8 cellular contexts compared by ENCODE assay signal in genomic region chr19:49127674-49128544, GRCh38. TPM values are rescaled to one million over a fixed set of nuclear protein-coding genes. Genes with fewer than 3 reads are reported as not detected.
DNase-seq lines count a peak whose midpoint lies in the region; TF ChIP-seq lines count a peak whose summit lies in the region.

No MANE protein-coding gene starts in this region.

- no peaks in the 10 kb centered on the region for H3K9me3 ChIP-seq in DOHH2 (ENCODE audit: control insufficient read depth, insufficient read depth, low read length)
- H3K9me3 ChIP-seq in GM23248 (ENCODE audit: low read depth): no peaks in the 10 kb centered on the region
- H3K9me3 ChIP-seq in Karpas-422 (ENCODE audit: low read length): no peaks in the 10 kb centered on the region

- H3K4me1 ChIP-seq in DOHH2 (ENCODE audit: control insufficient read depth, low read length) (peaks cover 13% of the 10 kb centered on the region), GM23248 (ENCODE audit: insufficient read depth) (no peaks in the 10 kb centered on the region), Karpas-422 (ENCODE audit: low read length) (peaks cover 8% of the 10 kb centered on the region)

- H3K9ac ChIP-seq in GM23248 (peak overlapping the region; percentile 46; the same call in 1 of the 2 replicates), Karpas-422 (ENCODE audit: low read length) (no peak overlapping the region)

- H3K27ac Mint-ChIP-seq in nephron: peak overlapping the region in 2 of 3 experiments; percentile 66 to 69

- in situ Hi-C loops in GM23248 (cut with MboI): no loop called here

- H3K27ac ChIP-seq in DOHH2 (ENCODE audit: low read depth, low read length): no peak overlapping the region
- no peak overlapping the region for H3K27ac ChIP-seq in GM23248
- no peak overlapping the region for H3K27ac ChIP-seq in Karpas-422 (ENCODE audit: low read length)

- no peaks in the 10 kb centered on the region for H3K36me3 Mint-ChIP-seq in nephron (ENCODE audit: low read depth)

- H3K9me3 Mint-ChIP-seq in nephron: no peaks in the 10 kb centered on the region

- H2AFZ ChIP-seq in GM23248 (peak overlapping the region; percentile 76), Karpas-422 (ENCODE audit: low read length) (peak overlapping the region; percentile 88; the same call in 1 of the 2 replicates)

- no peaks in the 10 kb centered on the region for H3K36me3 ChIP-seq in DOHH2 (ENCODE audit: control insufficient read depth, low read length)
- H3K36me3 ChIP-seq in GM23248 (ENCODE audit: low read depth): no peaks in the 10 kb centered on the region
- no peaks in the 10 kb centered on the region for H3K36me3 ChIP-seq in Karpas-422 (ENCODE audit: insufficient read depth, low read length)

- H3K27me3 ChIP-seq in DOHH2 (ENCODE audit: control insufficient read depth, low read length): no peaks in the 10 kb centered on the region; the same call in 1 of the 2 replicates
- H3K27me3 ChIP-seq in GM23248 (replicated peaks; ENCODE audit: insufficient read depth): no peaks in the 10 kb centered on the region; the same call in 1 of the 2 replicates
- H3K27me3 ChIP-seq in Karpas-422 (ENCODE audit: low read length): no peaks in the 10 kb centered on the region

- H3F3A ChIP-seq in DOHH2 (ENCODE audit: control insufficient read depth, insufficient read depth) (0 out of 2 replicates have a peak, but pooled peaks cover 3% of the 10 kb centered on the region), GM23248 (ENCODE audit: insufficient read depth) (0 out of 2 replicates have a peak, but pooled peaks cover 4% of the 10 kb centered on the region)

- H4K20me1 ChIP-seq in DOHH2 (ENCODE audit: control insufficient read depth, insufficient read depth, low read depth, low read length) (no peaks in the 10 kb centered on the region), GM23248 (ENCODE audit: insufficient read depth) (no peaks in the 10 kb centered on the region), Karpas-422 (ENCODE audit: insufficient read depth, low read depth, low read length) (no peaks in the 10 kb centered on the region)

- no peaks in the 10 kb centered on the region for H3K9me2 ChIP-seq in DOHH2 (replicated peaks; ENCODE audit: control insufficient read depth, low read length)
- no peaks in the 10 kb centered on the region for H3K9me2 ChIP-seq in GM23248 (ENCODE audit: insufficient read depth)
- H3K9me2 ChIP-seq in Karpas-422 (replicated peaks; ENCODE audit: insufficient read depth, low read length): no peaks in the 10 kb centered on the region

- H3K4me3 ChIP-seq in DOHH2 (ENCODE audit: low read length) (peak overlapping the region; percentile 82), GM23248 (peak overlapping the region; percentile 64), Karpas-422 (ENCODE audit: low read length) (no peak overlapping the region; the same call in 1 of the 2 replicates), fibroblast of mammary gland (ENCODE audit: control insufficient read depth, low read depth, low read length) (peak overlapping the region; percentile 51)

- peak overlapping the region; percentile 81 to 84 (median 83) for H3K4me3 Mint-ChIP-seq in nephron

- H3K79me2 ChIP-seq in DOHH2 (ENCODE audit: control insufficient read depth, low read length) (no peaks in the 10 kb centered on the region), GM23248 (ENCODE audit: insufficient read depth) (no peaks in the 10 kb centered on the region), Karpas-422 (ENCODE audit: low read length) (no peaks in the 10 kb centered on the region)

- peaks cover 6% of the 10 kb centered on the region for H3K27me3 Mint-ChIP-seq in nephron (ENCODE audit: low read depth)

- DNase-seq in GM23248 (peak; percentile 98), Karpas-422 (peak; percentile 100), RKO (ENCODE audit: low spot score) (peak; percentile 96), fibroblast of mammary gland (ENCODE audit: low read depth) (peak; percentile 94)
- peak; percentile 82 to 88 for DNase-seq in activated T-helper 1 cell treated with anti-CD3 and anti-CD28 coated beads, Interleukin-2, amount 50 U/mL, for 16 hours (ENCODE audit: low read depth in 1 of 2, low spot score in 1 of 2)
- peak; percentile 92 for DNase-seq in stimulated activated naive CD4-positive, alpha-beta T cell treated with Interleukin-2 at 50 U/mL for 16 hours (lab: John Stamatoyannopoulos, UW)

- H3K4me2 ChIP-seq in DOHH2 (ENCODE audit: low read length): peak overlapping the region; percentile 87
- H3K4me2 ChIP-seq in GM23248 (ENCODE audit: unreplicated experiment): peak overlapping the region; percentile 74
- H3K4me2 ChIP-seq in Karpas-422 (ENCODE audit: low read depth, low read length, poor library complexity, severe bottlenecking): peak overlapping the region; percentile 36

- 5 to 6% methylated on average over 51 to 60 of the region's 63 CpGs for WGBS in GM23248 (ENCODE audit: low coverage in 1 of 2, low lambda C conversion rate in 2 of 2, missing lambda C conversion rate in 2 of 2), 2 experiments

- H3K4me1 Mint-ChIP-seq in nephron: peaks cover 12% of the 10 kb centered on the region

- TF ChIP-seq CTCF in DOHH2 (IDR thresholded peaks at IDR 0.05; ENCODE audit: low read depth, low read length, poor library complexity, severe bottlenecking) (peak; percentile 20), fibroblast of mammary gland (conservative IDR thresholded peaks at IDR 0.05; ENCODE audit: control insufficient read depth, insufficient read depth, low read depth, low read length) (no peak), nephron (IDR thresholded peaks at IDR 0.05; ENCODE audit: unreplicated experiment in 3 of 3) (peak in 1 of 3 experiments; percentile 19)

RNA-seq across cellular contexts. Expression of gene PPFIA3, which starts 8.6 kb away (rescaled TPM):
- 0.63 and 2.4 TPM in 2 replicates for total RNA-seq in GM23248 (2014; rRNA removed; shearing (Covaris generic))
- 1.2 TPM in 2 replicates for polyA plus RNA-seq in GM23248 (2016; fragmentation: Nextera tagmentation; extraction: Ambion mirVana)
- 5.4 and 7.9 TPM in 2 replicates for total RNA-seq in Karpas-422 (2014; rRNA removed; shearing (Covaris generic); ENCODE audit: low replicate concordance)

RNA-seq across cellular contexts. Expression of gene C19orf73, which starts 9.0 kb away (rescaled TPM):
- total RNA-seq in GM23248 (2014; rRNA removed; shearing (Covaris generic)): 0.86 TPM in 1 of 2 replicates, not detected in the other
- 1.0 and 1.4 TPM in 2 replicates for polyA plus RNA-seq in GM23248 (2016; fragmentation: Nextera tagmentation; extraction: Ambion mirVana)
- 3.4 and 5.5 TPM in 2 replicates for total RNA-seq in Karpas-422 (2014; rRNA removed; shearing (Covaris generic); ENCODE audit: low replicate concordance)

RNA-seq across cellular contexts. Expression of gene LIN7B, which starts 13.7 kb away (rescaled TPM):
- 10.7 and 12.5 TPM in 2 replicates for total RNA-seq in GM23248 (2014; rRNA removed; shearing (Covaris generic))
- polyA plus RNA-seq in GM23248 (2016; fragmentation: Nextera tagmentation; extraction: Ambion mirVana): 11.9 and 12.6 TPM in 2 replicates
- 6.4 and 23.4 TPM in 2 replicates for total RNA-seq in Karpas-422 (2014; rRNA removed; shearing (Covaris generic); ENCODE audit: low replicate concordance)

RNA-seq across cellular contexts. Expression of gene HRC, which starts 27.3 kb away (rescaled TPM):
- total RNA-seq in GM23248 (2014; rRNA removed; shearing (Covaris generic)): not detected in 2 replicates
- 0.10 TPM in 1 of 2 replicates, not detected in the other for polyA plus RNA-seq in GM23248 (2016; fragmentation: Nextera tagmentation; extraction: Ambion mirVana)
- not detected in 2 replicates for total RNA-seq in Karpas-422 (2014; rRNA removed; shearing (Covaris generic); ENCODE audit: low replicate concordance)

RNA-seq across cellular contexts. Expression of gene TRPM4, which starts 29.7 kb away (rescaled TPM):
- 18.4 and 18.8 TPM in 2 replicates for total RNA-seq in GM23248 (2014; rRNA removed; shearing (Covaris generic))
- polyA plus RNA-seq in GM23248 (2016; fragmentation: Nextera tagmentation; extraction: Ambion mirVana): 15.8 and 20.1 TPM in 2 replicates
- total RNA-seq in Karpas-422 (2014; rRNA removed; shearing (Covaris generic); ENCODE audit: low replicate concordance): not detected in 2 replicates

Comparison
In these comparisons a context has a peak if more than half of its experiments do, and no peak if none do; other contexts are left out.
1. H3K4me2 ChIP-seq: peak in every context shown above with its lines; median percentile 87 in DOHH2; 74 in GM23248; 36 in Karpas-422.